ENCODE assay signal across 1 cellular context in the genomic region with DNA sequence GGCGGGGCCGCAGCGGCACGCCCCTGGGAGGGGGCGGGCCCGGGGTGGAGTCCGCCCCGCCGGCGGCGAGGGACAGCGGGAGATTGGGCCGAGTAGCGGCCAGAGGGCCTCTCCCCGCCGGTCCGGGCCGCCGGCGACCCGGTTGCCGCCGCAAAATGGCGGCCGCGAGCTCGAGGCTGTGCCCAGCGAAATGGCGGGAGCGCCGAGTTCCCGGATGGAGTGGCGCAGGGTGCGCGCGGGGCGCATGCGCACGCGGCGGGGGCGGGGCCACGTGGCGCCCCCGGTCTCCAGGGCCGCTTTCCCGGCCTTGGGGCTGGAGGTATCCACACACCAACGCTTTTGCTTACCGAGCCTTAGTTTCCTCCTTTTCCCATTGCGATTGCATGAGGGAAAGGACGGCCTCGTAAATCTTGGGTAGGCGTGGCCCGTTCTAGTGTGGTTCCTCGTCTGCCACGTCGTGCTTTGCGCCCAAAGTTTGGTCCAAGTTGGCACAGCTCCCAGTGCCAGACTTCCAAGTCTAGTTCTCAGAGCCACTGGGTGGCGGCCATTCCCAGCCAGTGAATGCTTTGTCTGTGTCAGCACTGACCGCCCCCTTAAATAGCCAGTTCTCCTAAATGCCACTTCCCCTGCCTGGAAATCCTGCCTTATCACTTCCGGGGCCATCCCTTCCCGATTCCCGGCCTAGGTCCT.
A peak's percentile ranks its signal among the peaks of the same experiment; 100 is the strongest.
TF ChIP-seq lines count a peak whose summit lies in the region.

No MANE protein-coding gene starts in this region.

TF ChIP-seq in HEK293, 187 proteins besides CTCF, POLR2A, EP300 and RAD21 (continued from another document):
- TF ChIP-seq, protein P1, sequence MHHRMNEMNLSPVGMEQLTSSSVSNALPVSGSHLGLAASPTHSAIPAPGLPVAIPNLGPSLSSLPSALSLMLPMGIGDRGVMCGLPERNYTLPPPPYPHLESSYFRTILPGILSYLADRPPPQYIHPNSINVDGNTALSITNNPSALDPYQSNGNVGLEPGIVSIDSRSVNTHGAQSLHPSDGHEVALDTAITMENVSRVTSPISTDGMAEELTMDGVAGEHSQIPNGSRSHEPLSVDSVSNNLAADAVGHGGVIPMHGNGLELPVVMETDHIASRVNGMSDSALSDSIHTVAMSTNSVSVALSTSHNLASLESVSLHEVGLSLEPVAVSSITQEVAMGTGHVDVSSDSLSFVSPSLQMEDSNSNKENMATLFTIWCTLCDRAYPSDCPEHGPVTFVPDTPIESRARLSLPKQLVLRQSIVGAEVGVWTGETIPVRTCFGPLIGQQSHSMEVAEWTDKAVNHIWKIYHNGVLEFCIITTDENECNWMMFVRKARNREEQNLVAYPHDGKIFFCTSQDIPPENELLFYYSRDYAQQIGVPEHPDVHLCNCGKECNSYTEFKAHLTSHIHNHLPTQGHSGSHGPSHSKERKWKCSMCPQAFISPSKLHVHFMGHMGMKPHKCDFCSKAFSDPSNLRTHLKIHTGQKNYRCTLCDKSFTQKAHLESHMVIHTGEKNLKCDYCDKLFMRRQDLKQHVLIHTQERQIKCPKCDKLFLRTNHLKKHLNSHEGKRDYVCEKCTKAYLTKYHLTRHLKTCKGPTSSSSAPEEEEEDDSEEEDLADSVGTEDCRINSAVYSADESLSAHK (tag by site-specific recombination; IDR thresholded peaks at IDR 0.05) = 0 out of 2 replicates have a peak, but pooled peaks have one; percentile 9
- TF ChIP-seq ZNF433 (tag by site-specific recombination; IDR thresholded peaks at IDR 0.05; ENCODE audit: low read depth) (no peak), KLF7 (tag by site-specific recombination; IDR thresholded peaks at IDR 0.05; ENCODE audit: borderline replicate concordance) (peak; percentile 41; the same call in 1 of the 2 replicates), ZFP41 (tag by site-specific recombination; IDR thresholded peaks at IDR 0.05; ENCODE audit: borderline replicate concordance) (no peak), ZBTB20 (tag by site-specific recombination; IDR thresholded peaks at IDR 0.05) (peak; percentile 56; the same call in 1 of the 2 replicates), ZNF24 (tag by site-specific recombination; IDR thresholded peaks at IDR 0.05) (0 out of 2 replicates have a peak, but pooled peaks have one; percentile 20), KLF16 (tag by site-specific recombination; IDR thresholded peaks at IDR 0.05) (peak; percentile 86), TCF7L2 (IDR thresholded peaks at IDR 0.05; ENCODE audit: borderline replicate concordance, low read depth, low read length) (no peak), YY1 (tag by site-specific recombination; IDR thresholded peaks at IDR 0.05) (peak; percentile 86), KLF1 (tag by site-specific recombination; IDR thresholded peaks at IDR 0.05) (no peak; the same call in none of the 2 replicates)
- TF ChIP-seq, protein P2, sequence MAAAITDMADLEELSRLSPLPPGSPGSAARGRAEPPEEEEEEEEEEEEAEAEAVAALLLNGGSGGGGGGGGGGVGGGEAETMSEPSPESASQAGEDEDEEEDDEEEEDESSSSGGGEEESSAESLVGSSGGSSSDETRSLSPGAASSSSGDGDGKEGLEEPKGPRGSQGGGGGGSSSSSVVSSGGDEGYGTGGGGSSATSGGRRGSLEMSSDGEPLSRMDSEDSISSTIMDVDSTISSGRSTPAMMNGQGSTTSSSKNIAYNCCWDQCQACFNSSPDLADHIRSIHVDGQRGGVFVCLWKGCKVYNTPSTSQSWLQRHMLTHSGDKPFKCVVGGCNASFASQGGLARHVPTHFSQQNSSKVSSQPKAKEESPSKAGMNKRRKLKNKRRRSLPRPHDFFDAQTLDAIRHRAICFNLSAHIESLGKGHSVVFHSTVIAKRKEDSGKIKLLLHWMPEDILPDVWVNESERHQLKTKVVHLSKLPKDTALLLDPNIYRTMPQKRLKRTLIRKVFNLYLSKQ (tag by site-specific recombination; IDR thresholded peaks at IDR 0.05; ENCODE audit: borderline replicate concordance) = no peak
- TF ChIP-seq, protein P3, sequence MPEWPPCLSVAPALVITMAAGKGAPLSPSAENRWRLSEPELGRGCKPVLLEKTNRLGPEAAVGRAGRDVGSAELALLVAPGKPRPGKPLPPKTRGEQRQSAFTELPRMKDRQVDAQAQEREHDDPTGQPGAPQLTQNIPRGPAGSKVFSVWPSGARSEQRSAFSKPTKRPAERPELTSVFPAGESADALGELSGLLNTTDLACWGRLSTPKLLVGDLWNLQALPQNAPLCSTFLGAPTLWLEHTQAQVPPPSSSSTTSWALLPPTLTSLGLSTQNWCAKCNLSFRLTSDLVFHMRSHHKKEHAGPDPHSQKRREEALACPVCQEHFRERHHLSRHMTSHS (tag by site-specific recombination; IDR thresholded peaks at IDR 0.05) = no peak
- TF ChIP-seq, protein P4, sequence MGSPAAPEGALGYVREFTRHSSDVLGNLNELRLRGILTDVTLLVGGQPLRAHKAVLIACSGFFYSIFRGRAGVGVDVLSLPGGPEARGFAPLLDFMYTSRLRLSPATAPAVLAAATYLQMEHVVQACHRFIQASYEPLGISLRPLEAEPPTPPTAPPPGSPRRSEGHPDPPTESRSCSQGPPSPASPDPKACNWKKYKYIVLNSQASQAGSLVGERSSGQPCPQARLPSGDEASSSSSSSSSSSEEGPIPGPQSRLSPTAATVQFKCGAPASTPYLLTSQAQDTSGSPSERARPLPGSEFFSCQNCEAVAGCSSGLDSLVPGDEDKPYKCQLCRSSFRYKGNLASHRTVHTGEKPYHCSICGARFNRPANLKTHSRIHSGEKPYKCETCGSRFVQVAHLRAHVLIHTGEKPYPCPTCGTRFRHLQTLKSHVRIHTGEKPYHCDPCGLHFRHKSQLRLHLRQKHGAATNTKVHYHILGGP (tag by site-specific recombination; IDR thresholded peaks at IDR 0.05) = no peak
